Comparison of ENCODE assay signal across 13 cellular contexts in genomic region chr1:109185990-109186703, GRCh38. TPM values are rescaled to one million over a fixed set of nuclear protein-coding genes. Genes with fewer than 3 reads are reported as not detected.
DNase-seq lines count a peak whose midpoint lies in the region; TF ChIP-seq lines count a peak whose summit lies in the region.
"Had no signal": no experiment of that assay in that cellular context is flagged by ENCODE, and none has a peak within 500 bp of the region (broad histone marks: within the 10 kb centered on the region; RNA-seq: fewer than 3 reads in every experiment).

No MANE protein-coding gene starts in this region.

- intact Hi-C loops in stomach (cut with DNase I; ENCODE audit: low total_unique reads) = no loop called here

- TF ChIP-seq CTCF in stomach (IDR thresholded peaks at IDR 0.05) (no peak), MM.1S (IDR thresholded peaks at IDR 0.05; ENCODE audit: low read length) (no peak)

- H3K9me3 ChIP-seq in stomach (no peaks in the 10 kb centered on the region), MM.1S (replicated peaks; ENCODE audit: insufficient read depth, low read length) (no peaks in the 10 kb centered on the region)

- H3K9me2 ChIP-seq in MM.1S (replicated peaks; ENCODE audit: insufficient read depth, low read length) = no peaks in the 10 kb centered on the region

- no peaks in the 10 kb centered on the region for H3F3A ChIP-seq in MM.1S (ENCODE audit: insufficient read depth, low read length)

- H2AFZ ChIP-seq in MM.1S (ENCODE audit: low read length) = no peak overlapping the region

- H3K4me3 ChIP-seq in stomach (no peak overlapping the region), MM.1S (ENCODE audit: low read length) (no peak overlapping the region)

- H4K20me1 ChIP-seq in MM.1S (ENCODE audit: insufficient read depth, low read length) = no peaks in the 10 kb centered on the region

- H3K4me2 ChIP-seq in MM.1S (ENCODE audit: low read depth, low read length) = no peak overlapping the region

- H3K27me3 ChIP-seq in stomach (no peaks in the 10 kb centered on the region), MM.1S (replicated peaks; ENCODE audit: insufficient read depth, low read length) (no peaks in the 10 kb centered on the region)

- TF ChIP-seq EP300 in stomach (IDR thresholded peaks at IDR 0.05) = no peak

- H3K27ac ChIP-seq in stomach (peak overlapping the region in 3 of 5 donors; percentile 48 to 58 (median 51)), MM.1S (ENCODE audit: low read length) (no peak overlapping the region)

- H3K36me3 ChIP-seq in stomach = peaks cover 0 to 33% (median 11%) of the 10 kb centered on the region in 4 donors
- H3K36me3 ChIP-seq in MM.1S (replicated peaks; ENCODE audit: insufficient read depth, low read length) = no peaks in the 10 kb centered on the region

- DNase-seq in DMS 273 (lab: John Stamatoyannopoulos, UW; ENCODE audit: unreplicated experiment) = peak; percentile 53
- no peak for DNase-seq in DMS 273 treated with DMSO at 0.1 percent for 48 hours (lab: John Stamatoyannopoulos, UW)
- peak; percentile 69 for DNase-seq in NCI-H82 (lab: John Stamatoyannopoulos, UW)
- peak; percentile 21 for DNase-seq in left kidney (ENCODE audit: low read depth, low spot score)
- no peak for DNase-seq in stomach
- no peak for DNase-seq in activated CD4-positive, alpha-beta T cell treated with anti-CD3 and anti-CD28 coated beads, Interleukin-2, amount 50 U/mL, for 4 hours
- no peak for DNase-seq in activated T-cell treated with anti-CD3 and anti-CD28 coated beads for 4 hours
- no peak for DNase-seq in MM.1S
- DNase-seq: 8988T; activated B cell treated with CpG ODN at 0.5 μM for 24 hours; SHP77 treated with DMSO at 0.1 percent for 48 hours; stimulated activated CD4-positive, alpha-beta T cell treated with anti-CD3 and anti-CD28 coated beads, Interleukin-1b, Interleukin-23, amount 100 ng/mL, for 48 hours; stimulated activated naive CD8-positive, alpha-beta T cell treated with anti-CD3 and anti-CD28 coated beads, Interleukin-15, Interleukin-2, amounts not matched to agents 100 U/mL and 50 U/mL, for 24 hours had no signal

- H3K79me2 ChIP-seq in MM.1S (ENCODE audit: low read length) = no peaks in the 10 kb centered on the region

- no peak for TF ChIP-seq POLR2A in stomach (IDR thresholded peaks at IDR 0.05)

- H3K4me1 ChIP-seq in stomach (peaks cover 0 to 44% (median 31%) of the 10 kb centered on the region in 4 donors), MM.1S (ENCODE audit: low read length) (no peaks in the 10 kb centered on the region)

- no peak overlapping the region for H3K9ac ChIP-seq in MM.1S (ENCODE audit: low read length)

- WGBS in stomach, 5 donors = 48 to 57% (median 52%) methylated on average over 5 of the region's 5 CpGs

RNA-seq across cellular contexts. Expression of gene SARS1, which starts 27.6 kb away (rescaled TPM):
- total RNA-seq in stomach = 100 to 1,000 TPM in 4 of 5 donors, 10 to 100 TPM in 1; 80.8 to 127 (median 117) TPM
- 100 to 1,000 TPM in 2 of 3 donors, 10 to 100 TPM in 1; 95.6 to 232 (median 100) TPM for polyA plus RNA-seq in stomach

Comparison
In these comparisons a context has a peak if more than half of its experiments do, and no peak if none do; other contexts are left out.
1. DNase-seq: peak in DMS 273 (single experiment), NCI-H82 (single experiment) and left kidney (single experiment); none in DMS 273 treated with DMSO at 0.1 percent for 48 hours (single experiment), stomach (single experiment), activated CD4-positive, alpha-beta T cell treated with anti-CD3 and anti-CD28 coated beads, Interleukin-2, amount 50 U/mL, for 4 hours (0 of 2), activated T-cell treated with anti-CD3 and anti-CD28 coated beads for 4 hours (single experiment) and MM.1S (single experiment).